ENCODE assay signal across 8 cellular contexts in the genomic region with DNA sequence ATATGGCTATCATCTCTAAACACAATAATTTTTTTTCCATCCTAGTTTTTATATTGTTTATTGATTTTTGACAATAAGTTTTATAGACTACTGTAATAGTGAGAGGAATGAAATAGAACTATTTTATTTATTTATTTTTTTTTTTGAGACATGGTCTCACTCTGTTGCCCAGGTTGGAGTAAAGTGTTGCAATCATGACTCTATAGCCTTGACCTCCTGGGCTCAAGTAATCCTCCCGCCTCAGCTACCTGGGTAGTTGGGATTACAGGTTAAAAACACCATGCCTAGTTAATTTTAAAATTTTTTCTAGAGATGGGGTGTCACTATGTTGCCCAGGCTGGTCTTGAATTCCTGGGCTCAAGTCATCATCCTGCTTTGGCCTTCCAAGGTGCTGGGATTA. TPM values are rescaled to one million over a fixed set of nuclear protein-coding genes. Genes with fewer than 3 reads are reported as not detected.
"Had no signal": no experiment of that assay in that cellular context is flagged by ENCODE, and none has a peak within 500 bp of the region (broad histone marks: within the 10 kb centered on the region; RNA-seq: fewer than 3 reads in every experiment).

No MANE protein-coding gene starts in this region.

- FAIRE-seq: HTR-8/SVneo, K562 had no signal

- DNase-seq: IMR-90, KBM-7, KG1 had no signal

- H3K27ac ChIP-seq: HL-60, KMS-11 had no signal

- H3K4me2 ChIP-seq: KMS-11 had no signal

- H3K9ac ChIP-seq: KMS-11 had no signal

- ATAC-seq: K562 had no signal

- H3K4me3 ChIP-seq: K562 had no signal

RNA-seq across cellular contexts. Expression of a gene that starts 40.6 kb away (rescaled TPM):
- total RNA-seq: HT1080 had no signal
